Comparison of ENCODE assay signal across 23 cellular contexts in the genomic region with DNA sequence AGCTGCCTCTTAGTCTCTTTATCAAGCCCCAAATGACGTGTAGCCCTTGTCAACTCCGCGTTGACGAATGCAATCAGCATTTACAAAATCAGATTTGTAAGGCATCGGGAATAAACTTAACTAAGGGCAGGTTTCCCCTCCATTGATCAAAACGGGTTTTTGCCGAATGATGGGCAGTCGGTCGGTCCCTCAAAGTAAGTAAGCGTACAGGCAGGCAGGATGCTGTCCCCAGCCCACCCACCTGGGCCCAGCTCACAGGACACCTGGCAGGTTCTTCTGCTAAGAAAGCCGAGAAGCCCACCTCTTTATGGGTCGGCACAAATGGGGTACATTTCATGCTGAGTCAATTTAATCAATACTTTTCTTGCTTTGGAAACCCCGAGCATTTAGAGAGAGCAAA. TPM values are rescaled to one million over a fixed set of nuclear protein-coding genes. Genes with fewer than 3 reads are reported as not detected.
DNase-seq lines count a peak whose midpoint lies in the region; ATAC-seq and TF ChIP-seq lines count a peak whose summit lies in the region.
"Had no signal": no experiment of that assay in that cellular context is flagged by ENCODE, and none has a peak within 500 bp of the region (broad histone marks: within the 10 kb centered on the region; RNA-seq: fewer than 3 reads in every experiment).

No MANE protein-coding gene starts in this region.

- no peak overlapping the region for H2BK12ac ChIP-seq in mesenchymal stem cell (ENCODE audit: low read length in 2 of 2)

- no peak overlapping the region for H3K23ac ChIP-seq in mesenchymal stem cell (ENCODE audit: low read length in 2 of 2)

- peaks cover 4% of the 10 kb centered on the region for H3K27me3 Mint-ChIP-seq in GM23338 (ENCODE audit: insufficient read depth, low read depth, poor library complexity)
- H3K27me3 Mint-ChIP-seq: CD4-positive, alpha-beta T cell had no signal

- no peaks in the 10 kb centered on the region for H3F3A ChIP-seq in GM23338 (replicated peaks; ENCODE audit: low read depth)

- no peaks in the 10 kb centered on the region for H3K9me3 ChIP-seq in mesenchymal stem cell (ENCODE audit: control insufficient read depth, low read length)
- H3K9me3 ChIP-seq: A549; BE2C; BLaER1 treated with 17β-estradiol and CSF1 and Interleukin-3, amounts not matched to agents 10 nM and 100 nM had no signal

- no peaks in the 10 kb centered on the region for H3K9me2 ChIP-seq in GM23338 (ENCODE audit: insufficient read depth)

- H3K4ac ChIP-seq in mesenchymal stem cell (ENCODE audit: low read depth in 1 of 2, low read length in 2 of 2), result no peak overlapping the region

- H3K27ac Mint-ChIP-seq in GM23338, result no peak overlapping the region
- H3K27ac Mint-ChIP-seq: CD14-positive monocyte; CD4-positive, alpha-beta T cell; CD8-positive, alpha-beta memory T cell had no signal

- H3K4me2 ChIP-seq in mesenchymal stem cell (ENCODE audit: low read length, poor library complexity, severe bottlenecking) (no peak overlapping the region), GM23338 (no peak overlapping the region)
- H3K4me2 ChIP-seq: A549; BLaER1 treated with 17β-estradiol and CSF1 and Interleukin-3, amounts not matched to agents 10 nM and 100 nM had no signal

- no peak overlapping the region for H4K8ac ChIP-seq in mesenchymal stem cell (ENCODE audit: low read length)

- H2AK5ac ChIP-seq in mesenchymal stem cell (ENCODE audit: low read length, severe bottlenecking), result no peak overlapping the region

- 83% methylated on average over 13 of the region's 13 CpGs for WGBS in mesenchymal stem cell

- peak overlapping the region; percentile 40 for H3K9ac ChIP-seq in mesenchymal stem cell (ENCODE audit: low read length)
- H3K9ac ChIP-seq: BLaER1 treated with 17β-estradiol and CSF1 and Interleukin-3, amounts not matched to agents 10 nM and 100 nM had no signal

- H3K4me3 Mint-ChIP-seq in GM23338, result no peak overlapping the region
- H3K4me3 Mint-ChIP-seq: CD4-positive, alpha-beta T cell; CD8-positive, alpha-beta memory T cell had no signal

- H2AFZ ChIP-seq in mesenchymal stem cell (ENCODE audit: low read depth, low read length), result no peak overlapping the region
- H2AFZ ChIP-seq in GM23338, result no peak overlapping the region

- H3K4me1 ChIP-seq in mesenchymal stem cell (ENCODE audit: control insufficient read depth, insufficient read depth, low read depth, low read length), result peaks cover 2% of the 10 kb centered on the region
- H3K4me1 ChIP-seq in GM23338 (ENCODE audit: insufficient read depth), result no peaks in the 10 kb centered on the region
- H3K4me1 ChIP-seq: A549, BE2C had no signal

- no peaks in the 10 kb centered on the region for H3K9me3 Mint-ChIP-seq in GM23338
- H3K9me3 Mint-ChIP-seq: CD14-positive monocyte; CD4-positive, alpha-beta T cell; CD8-positive, alpha-beta memory T cell had no signal

- peaks cover 11 to 22% of the 10 kb centered on the region in 2 experiments for H3K27me3 ChIP-seq in mesenchymal stem cell (ENCODE audit: control insufficient read depth in 1 of 2, insufficient read depth in 1 of 2, low read length in 2 of 2)
- no peaks in the 10 kb centered on the region for H3K27me3 ChIP-seq in GM23338 (ENCODE audit: insufficient read depth)
- H3K27me3 ChIP-seq: BLaER1 treated with 17β-estradiol and CSF1 and Interleukin-3, amounts not matched to agents 10 nM and 100 nM had no signal

- peaks cover 4% of the 10 kb centered on the region; the same call in 2 of the 3 replicates for H3K4me1 Mint-ChIP-seq in GM23338
- H3K4me1 Mint-ChIP-seq: CD14-positive monocyte; CD8-positive, alpha-beta memory T cell had no signal

- no peak for TF ChIP-seq CTCF in coronary artery (IDR thresholded peaks at IDR 0.05)
- TF ChIP-seq CTCF in GM23338 (conservative IDR thresholded peaks at IDR 0.05; ENCODE audit: low read depth in 2 of 2), result no peak

- DNase-seq in NCI-H82 (lab: John Stamatoyannopoulos, UW), result peak; percentile 13
- DNase-seq in NCI-H82 treated with DMSO at 0.1 percent for 48 hours (lab: John Stamatoyannopoulos, UW; ENCODE audit: unreplicated experiment), result no peak
- peak; percentile 38 for DNase-seq in coronary artery (ENCODE audit: low spot score)
- DNase-seq in mesenchymal stem cell, result no peak
- no peak for DNase-seq in hippocampal formation (lab: John Stamatoyannopoulos, UW)
- no peak for DNase-seq in NCI-H748 (lab: John Stamatoyannopoulos, UW; ENCODE audit: unreplicated experiment)
- no peak for DNase-seq in GM23338 (ENCODE audit: low spot score)
- DNase-seq: 8988T; ACHN; AML-193; BE2C; CD4-positive, alpha-beta T cell; CD8-positive, alpha-beta memory T cell; DMS 273 treated with DMSO at 0.1 percent for 48 hours; DMS79; EL; GDM1; GOT3; HCEC 1CT had no signal

- no peaks in the 10 kb centered on the region for H3K79me2 ChIP-seq in GM23338 (replicated peaks; ENCODE audit: insufficient read depth)

- ATAC-seq in GM23338, result no peak
- ATAC-seq: A549, GM12878 had no signal

- H4K20me1 ChIP-seq in GM23338 (replicated peaks; ENCODE audit: insufficient read depth), result no peaks in the 10 kb centered on the region
- H4K20me1 ChIP-seq: BLaER1 treated with 17β-estradiol and CSF1 and Interleukin-3, amounts not matched to agents 10 nM and 100 nM had no signal

- H3K14ac ChIP-seq in mesenchymal stem cell (ENCODE audit: low read length in 2 of 2), result no peak overlapping the region

- H2BK120ac ChIP-seq in mesenchymal stem cell (ENCODE audit: low read depth, low read length), result no peak overlapping the region

- no peak overlapping the region for H4K91ac ChIP-seq in mesenchymal stem cell (ENCODE audit: low read length)

- H3K36me3 Mint-ChIP-seq in GM23338 (ENCODE audit: low read depth), result no peaks in the 10 kb centered on the region
- H3K36me3 Mint-ChIP-seq: CD8-positive, alpha-beta memory T cell had no signal

- no peak overlapping the region for H3K18ac ChIP-seq in mesenchymal stem cell (ENCODE audit: low read depth in 1 of 2, low read length in 2 of 2)

- no peaks in the 10 kb centered on the region for H3K79me1 ChIP-seq in mesenchymal stem cell (replicated peaks; ENCODE audit: low read length, poor library complexity, severe bottlenecking)

- H2BK15ac ChIP-seq in mesenchymal stem cell (ENCODE audit: low read depth, poor library complexity, severe bottlenecking), result no peak overlapping the region

- no peak overlapping the region for H2BK5ac ChIP-seq in mesenchymal stem cell (ENCODE audit: low read depth, low read length, poor library complexity, severe bottlenecking)

- H3K36me3 ChIP-seq in mesenchymal stem cell (ENCODE audit: control insufficient read depth in 1 of 2, insufficient read depth in 2 of 2, low read depth in 1 of 2, low read length in 2 of 2) (no peaks in the 10 kb centered on the region), GM23338 (ENCODE audit: insufficient read depth) (no peaks in the 10 kb centered on the region)
- H3K36me3 ChIP-seq: BE2C; BLaER1 treated with 17β-estradiol and CSF1 and Interleukin-3, amounts not matched to agents 10 nM and 100 nM had no signal

- H3K4me3 ChIP-seq in coronary artery (no peak overlapping the region), mesenchymal stem cell (ENCODE audit: insufficient read depth in 1 of 2, low read depth in 1 of 2, low read length in 2 of 2) (no peak overlapping the region), GM23338 (no peak overlapping the region)
- H3K4me3 ChIP-seq: A549; BLaER1 treated with 17β-estradiol and CSF1 and Interleukin-3, amounts not matched to agents 10 nM and 100 nM; GM12878 had no signal

- no peak overlapping the region for H3K27ac ChIP-seq in coronary artery
- H3K27ac ChIP-seq in mesenchymal stem cell (ENCODE audit: low read length, poor library complexity, severe bottlenecking), result no peak overlapping the region
- no peak overlapping the region for H3K27ac ChIP-seq in GM23338 (ENCODE audit: low read depth)
- H3K27ac ChIP-seq: A549; BLaER1 treated with 17β-estradiol and CSF1 and Interleukin-3, amounts not matched to agents 10 nM and 100 nM had no signal

TF ChIP-seq in GM23338, 12 proteins besides CTCF, POLR2A, EP300 and RAD21 (continues in another document):
- TF ChIP-seq NANOG (IDR thresholded peaks at IDR 0.05; ENCODE audit: borderline replicate concordance) (no peak), ZNF114 (CRISPR knock-in tag; IDR thresholded peaks at IDR 0.05) (no peak), JUNB (IDR thresholded peaks at IDR 0.05; ENCODE audit: unreplicated experiment) (no peak), REST (IDR thresholded peaks at IDR 0.05; ENCODE audit: unreplicated experiment) (no peak), ZNF331 (CRISPR knock-in tag; IDR thresholded peaks at IDR 0.05; ENCODE audit: low read depth) (no peak), STAT1 (IDR thresholded peaks at IDR 0.05; ENCODE audit: unreplicated experiment) (no peak), POLR2AphosphoS5 (IDR thresholded peaks at IDR 0.05; ENCODE audit: low read depth) (no peak), EZH2phosphoT487 (IDR thresholded peaks at IDR 0.05; ENCODE audit: unreplicated experiment) (no peak)

RNA-seq across cellular contexts. Expression of gene MAFB, which starts 22.0 kb away (rescaled TPM):
- polyA plus RNA-seq in mesenchymal stem cell (2013, experiment 1 of 2), result 3.1 TPM
- 3.2 TPM for polyA plus RNA-seq in mesenchymal stem cell (2013, experiment 2 of 2)
- total RNA-seq in GM23338 (2014; rRNA removed; shearing (Covaris generic)), result 1.6 and 1.8 TPM in 2 replicates
- polyA plus RNA-seq in GM23338 (2016; fragmentation: Nextera tagmentation; extraction: Ambion mirVana), result 2.3 and 2.5 TPM in 2 replicates
- total RNA-seq: GM12878 had no signal
- polyA plus RNA-seq: CD8-positive, alpha-beta memory T cell had no signal

Comparison
In these comparisons a context has a peak if more than half of its experiments do, and no peak if none do; other contexts are left out.
1. DNase-seq: peak in NCI-H82 (single experiment) and coronary artery (single experiment); none in NCI-H82 treated with DMSO at 0.1 percent for 48 hours (single experiment), mesenchymal stem cell (single experiment), hippocampal formation (0 of 2), NCI-H748 (single experiment) and GM23338 (single experiment).